ENCODE assay signal across 16 cellular contexts in genomic region chr4:108342325-108342986, GRCh38.
DNase-seq lines count a peak whose midpoint lies in the region; ATAC-seq and TF ChIP-seq lines count a peak whose summit lies in the region.
"Had no signal": no experiment of that assay in that cellular context is flagged by ENCODE, and none has a peak within 500 bp of the region (broad histone marks: within the 10 kb centered on the region; RNA-seq: fewer than 3 reads in every experiment).

No MANE protein-coding gene starts in this region.

- peaks cover 30% of the 10 kb centered on the region for H3K4me1 Mint-ChIP-seq in activated CD8-positive, alpha-beta T cell treated with anti-CD3 and anti-CD28 coated beads for 36 hours (ENCODE audit: low read depth)
- H3K4me1 Mint-ChIP-seq in effector memory CD8-positive, alpha-beta T cell (ENCODE audit: low read depth in 2 of 2), result peaks cover 9% of the 10 kb centered on the region in 2 donors
- H3K4me1 Mint-ChIP-seq: memory B cell had no signal

- peak overlapping the region; percentile 88 for H3K27ac Mint-ChIP-seq in activated CD8-positive, alpha-beta T cell treated with anti-CD3 and anti-CD28 coated beads for 36 hours
- H3K27ac Mint-ChIP-seq in effector memory CD8-positive, alpha-beta T cell, result peak overlapping the region; percentile 15 to 45
- H3K27ac Mint-ChIP-seq: memory B cell had no signal

- H3K9me3 ChIP-seq in thymus (ENCODE audit: control insufficient read depth) (no peaks in the 10 kb centered on the region), right cardiac atrium (ENCODE audit: control insufficient read depth, low read length) (no peaks in the 10 kb centered on the region)
- H3K9me3 ChIP-seq: Peyer's patch, spleen, transverse colon had no signal

- H3K4me3 Mint-ChIP-seq in activated CD8-positive, alpha-beta T cell treated with anti-CD3 and anti-CD28 coated beads for 36 hours, result peak overlapping the region; percentile 55
- H3K4me3 Mint-ChIP-seq in effector memory CD8-positive, alpha-beta T cell, result peak overlapping the region; percentile 38 to 55
- H3K4me3 Mint-ChIP-seq: memory B cell had no signal

- no peaks in the 10 kb centered on the region for H3K27me3 ChIP-seq in thymus (ENCODE audit: control insufficient read depth, insufficient read depth)
- H3K27me3 ChIP-seq in right cardiac atrium (ENCODE audit: control insufficient read depth, insufficient read depth), result no peaks in the 10 kb centered on the region
- H3K27me3 ChIP-seq: Peyer's patch, spleen, transverse colon had no signal

- H3K9me3 Mint-ChIP-seq in activated CD8-positive, alpha-beta T cell treated with anti-CD3 and anti-CD28 coated beads for 36 hours, result no peaks in the 10 kb centered on the region
- no peaks in the 10 kb centered on the region for H3K9me3 Mint-ChIP-seq in effector memory CD8-positive, alpha-beta T cell
- H3K9me3 Mint-ChIP-seq: memory B cell had no signal

- no peaks in the 10 kb centered on the region for H3K27me3 Mint-ChIP-seq in activated CD8-positive, alpha-beta T cell treated with anti-CD3 and anti-CD28 coated beads for 36 hours
- H3K27me3 Mint-ChIP-seq in effector memory CD8-positive, alpha-beta T cell, result peaks cover 4 to 11% of the 10 kb centered on the region in 2 donors

- H3K4me3 ChIP-seq in thymus (ENCODE audit: low read length) (no peak overlapping the region), right cardiac atrium (ENCODE audit: low read length) (no peak overlapping the region)
- H3K4me3 ChIP-seq: Peyer's patch, spleen, transverse colon had no signal

- no peaks in the 10 kb centered on the region for H3K36me3 ChIP-seq in thymus (ENCODE audit: control insufficient read depth, insufficient read depth)
- H3K36me3 ChIP-seq: Peyer's patch, spleen, transverse colon had no signal

- peak overlapping the region; percentile 78 for H3K27ac ChIP-seq in thymus (ENCODE audit: low read depth)
- H3K27ac ChIP-seq in right cardiac atrium (ENCODE audit: low read length), result no peak overlapping the region
- H3K27ac ChIP-seq: spleen, transverse colon had no signal

- CTCF ChIA-PET in activated CD8-positive, alpha-beta T cell treated with anti-CD3 and anti-CD28 coated beads for 36 hours (lab: Charles Lee), result interaction anchor here (1.0 to 1.1 kb wide), 3 partner anchors 10 to 324 kb away, joined by 3 to 5 read pairs (median 3); no protein-coding TSS in a partner anchor

- POLR2A ChIA-PET in activated CD8-positive, alpha-beta T cell treated with anti-CD3 and anti-CD28 coated beads for 36 hours (lab: Charles Lee), result interaction anchor here (0.7 to 2.5 kb wide), 2 partner anchors 13 to 364 kb away, joined by 3 to 9 read pairs; no protein-coding TSS in a partner anchor

- intact Hi-C loops in activated CD8-positive, alpha-beta T cell treated with anti-CD3 and anti-CD28 coated beads for 36 hours (cut with micrococcal nuclease), result no loop called here
- intact Hi-C loops in right cardiac atrium (cut with DNase I), result no loop called here

- DNase-seq in stimulated activated CD4-positive, alpha-beta T cell treated with anti-CD3 and anti-CD28 coated beads, Interleukin-4, amount 100 ng/mL, for 24 hours, result peak; percentile 28
- DNase-seq in stimulated activated CD4-positive, alpha-beta T cell treated with anti-CD3 and anti-CD28 coated beads, Interleukin-1b, Interleukin-23, amount 100 ng/mL, for 48 hours, result no peak
- peak; percentile 53 for DNase-seq in activated CD8-positive, alpha-beta T cell treated with anti-CD3 and anti-CD28 coated beads for 36 hours
- DNase-seq in effector memory CD8-positive, alpha-beta T cell, result peak in 1 of 3 experiments; percentile 1
- DNase-seq in right cardiac atrium, result no peak
- DNase-seq in NCI-H510A (lab: John Stamatoyannopoulos, UW), result no peak
- DNase-seq: foreskin fibroblast, HCEC 1CT, Karpas-422, NCI-H1694, Peyer's patch, spleen, transverse colon had no signal

- TF ChIP-seq CTCF in activated CD8-positive, alpha-beta T cell treated with anti-CD3 and anti-CD28 coated beads for 36 hours (IDR thresholded peaks at IDR 0.05), result no peak

- ATAC-seq in activated CD8-positive, alpha-beta T cell treated with anti-CD3 and anti-CD28 coated beads for 36 hours, result peak; percentile 95
- peak; percentile 88 for ATAC-seq in effector memory CD8-positive, alpha-beta T cell (replicated peaks)
- ATAC-seq in HG03571 (IDR thresholded peaks at IDR 0.05; ENCODE audit: unreplicated experiment), result no peak
- ATAC-seq in right cardiac atrium, result no peak

- H3K36me3 Mint-ChIP-seq in activated CD8-positive, alpha-beta T cell treated with anti-CD3 and anti-CD28 coated beads for 36 hours (ENCODE audit: low read depth), result no peaks in the 10 kb centered on the region
- no peaks in the 10 kb centered on the region for H3K36me3 Mint-ChIP-seq in effector memory CD8-positive, alpha-beta T cell (ENCODE audit: insufficient read depth)
- H3K36me3 Mint-ChIP-seq: memory B cell had no signal

- peaks cover 33% of the 10 kb centered on the region for H3K4me1 ChIP-seq in thymus (ENCODE audit: control insufficient read depth, insufficient read depth, low read length)
- H3K4me1 ChIP-seq in right cardiac atrium (ENCODE audit: control insufficient read depth, insufficient read depth, low read length), result peaks cover 4% of the 10 kb centered on the region

- WGBS in thymus, result 50% methylated on average over 3 of the region's 3 CpGs
- 73% methylated on average over 3 of the region's 3 CpGs for WGBS in right cardiac atrium

Comparison
In these comparisons a context has a peak if more than half of its experiments do, and no peak if none do; other contexts are left out.
1. DNase-seq: peak in stimulated activated CD4-positive, alpha-beta T cell treated with anti-CD3 and anti-CD28 coated beads, Interleukin-4, amount 100 ng/mL, for 24 hours (single experiment) and activated CD8-positive, alpha-beta T cell treated with anti-CD3 and anti-CD28 coated beads for 36 hours (single experiment); none in stimulated activated CD4-positive, alpha-beta T cell treated with anti-CD3 and anti-CD28 coated beads, Interleukin-1b, Interleukin-23, amount 100 ng/mL, for 48 hours (single experiment), right cardiac atrium (0 of 3) and NCI-H510A (single experiment).
2. ATAC-seq: peak in activated CD8-positive, alpha-beta T cell treated with anti-CD3 and anti-CD28 coated beads for 36 hours (single experiment) and effector memory CD8-positive, alpha-beta T cell (single experiment); none in HG03571 (single experiment) and right cardiac atrium (0 of 2).